In genomic region chr10:48343106-48343505, GRCh38 we compare ENCODE assay signal across 1 cellular context.
TF ChIP-seq lines count a peak whose summit lies in the region.

No MANE protein-coding gene starts in this region.

TF ChIP-seq in GM12878, 131 proteins besides CTCF, POLR2A, EP300 and RAD21 (continued from another document):
- no peak for TF ChIP-seq PKNOX1 (IDR thresholded peaks at IDR 0.05)
- no peak for TF ChIP-seq SREBF2 (IDR thresholded peaks at IDR 0.05; ENCODE audit: low read length)
- TF ChIP-seq SKIL (IDR thresholded peaks at IDR 0.05; ENCODE audit: low read depth, poor library complexity, severe bottlenecking) = no peak
- TF ChIP-seq HDAC2 (IDR thresholded peaks at IDR 0.05) = no peak
- TF ChIP-seq KLF5 (IDR thresholded peaks at IDR 0.05; ENCODE audit: partially characterized antibody) = no peak
- TF ChIP-seq, protein P1, sequence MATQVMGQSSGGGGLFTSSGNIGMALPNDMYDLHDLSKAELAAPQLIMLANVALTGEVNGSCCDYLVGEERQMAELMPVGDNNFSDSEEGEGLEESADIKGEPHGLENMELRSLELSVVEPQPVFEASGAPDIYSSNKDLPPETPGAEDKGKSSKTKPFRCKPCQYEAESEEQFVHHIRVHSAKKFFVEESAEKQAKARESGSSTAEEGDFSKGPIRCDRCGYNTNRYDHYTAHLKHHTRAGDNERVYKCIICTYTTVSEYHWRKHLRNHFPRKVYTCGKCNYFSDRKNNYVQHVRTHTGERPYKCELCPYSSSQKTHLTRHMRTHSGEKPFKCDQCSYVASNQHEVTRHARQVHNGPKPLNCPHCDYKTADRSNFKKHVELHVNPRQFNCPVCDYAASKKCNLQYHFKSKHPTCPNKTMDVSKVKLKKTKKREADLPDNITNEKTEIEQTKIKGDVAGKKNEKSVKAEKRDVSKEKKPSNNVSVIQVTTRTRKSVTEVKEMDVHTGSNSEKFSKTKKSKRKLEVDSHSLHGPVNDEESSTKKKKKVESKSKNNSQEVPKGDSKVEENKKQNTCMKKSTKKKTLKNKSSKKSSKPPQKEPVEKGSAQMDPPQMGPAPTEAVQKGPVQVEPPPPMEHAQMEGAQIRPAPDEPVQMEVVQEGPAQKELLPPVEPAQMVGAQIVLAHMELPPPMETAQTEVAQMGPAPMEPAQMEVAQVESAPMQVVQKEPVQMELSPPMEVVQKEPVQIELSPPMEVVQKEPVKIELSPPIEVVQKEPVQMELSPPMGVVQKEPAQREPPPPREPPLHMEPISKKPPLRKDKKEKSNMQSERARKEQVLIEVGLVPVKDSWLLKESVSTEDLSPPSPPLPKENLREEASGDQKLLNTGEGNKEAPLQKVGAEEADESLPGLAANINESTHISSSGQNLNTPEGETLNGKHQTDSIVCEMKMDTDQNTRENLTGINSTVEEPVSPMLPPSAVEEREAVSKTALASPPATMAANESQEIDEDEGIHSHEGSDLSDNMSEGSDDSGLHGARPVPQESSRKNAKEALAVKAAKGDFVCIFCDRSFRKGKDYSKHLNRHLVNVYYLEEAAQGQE (IDR thresholded peaks at IDR 0.05; ENCODE audit: low read depth, low read length) = no peak
- TF ChIP-seq ZBTB33 (IDR thresholded peaks at IDR 0.05) = no peak
- no peak for TF ChIP-seq ZNF274 (IDR thresholded peaks at IDR 0.05; ENCODE audit: insufficient read depth, insufficient read length)
- no peak for TF ChIP-seq ZNF217 (IDR thresholded peaks at IDR 0.05)
- TF ChIP-seq, protein P2, sequence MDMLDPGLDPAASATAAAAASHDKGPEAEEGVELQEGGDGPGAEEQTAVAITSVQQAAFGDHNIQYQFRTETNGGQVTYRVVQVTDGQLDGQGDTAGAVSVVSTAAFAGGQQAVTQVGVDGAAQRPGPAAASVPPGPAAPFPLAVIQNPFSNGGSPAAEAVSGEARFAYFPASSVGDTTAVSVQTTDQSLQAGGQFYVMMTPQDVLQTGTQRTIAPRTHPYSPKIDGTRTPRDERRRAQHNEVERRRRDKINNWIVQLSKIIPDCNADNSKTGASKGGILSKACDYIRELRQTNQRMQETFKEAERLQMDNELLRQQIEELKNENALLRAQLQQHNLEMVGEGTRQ (IDR thresholded peaks at IDR 0.05; ENCODE audit: borderline replicate concordance, low read depth, low read length) = no peak
- no peak for TF ChIP-seq TBL1XR1 (IDR thresholded peaks at IDR 0.05; ENCODE audit: low read depth, low read length)
- TF ChIP-seq NKRF (conservative IDR thresholded peaks at IDR 0.05) = no peak
- no peak for TF ChIP-seq PML (IDR thresholded peaks at IDR 0.05; ENCODE audit: low read length)
- TF ChIP-seq RCOR1 (conservative IDR thresholded peaks at IDR 0.05; ENCODE audit: low read depth, low read length) = no peak
